Comparison of ENCODE assay signal across 9 cellular contexts in genomic region chr22:47090591-47091240, GRCh38.
DNase-seq lines count a peak whose midpoint lies in the region; ATAC-seq and TF ChIP-seq lines count a peak whose summit lies in the region.
"Had no signal": no experiment of that assay in that cellular context is flagged by ENCODE, and none has a peak within 500 bp of the region (broad histone marks: within the 10 kb centered on the region; RNA-seq: fewer than 3 reads in every experiment).

No MANE protein-coding gene starts in this region.

- H3K4me3 Mint-ChIP-seq in endodermal cell: peak overlapping the region; percentile 55
- H3K4me3 Mint-ChIP-seq in neural progenitor cell: peak overlapping the region; percentile 82

- DNase-seq in CMK (ENCODE audit: low read depth) (peak; percentile 52), T follicular helper cell (ENCODE audit: low read depth) (peak; percentile 37), endodermal cell (peak; percentile 85), neural progenitor cell (ENCODE audit: low spot score) (peak; percentile 47), left lung (no peak), KG1 (lab: John Stamatoyannopoulos, UW) (no peak), midbrain (lab: John Stamatoyannopoulos, UW) (no peak)
- DNase-seq: left colon had no signal

- no peak overlapping the region for H2AFZ ChIP-seq in neural progenitor cell (replicated peaks)

- H3K27me3 ChIP-seq in endodermal cell (ENCODE audit: control insufficient read depth, insufficient read depth, low read length, poor library complexity, severe bottlenecking) (no peaks in the 10 kb centered on the region), neural progenitor cell (no peaks in the 10 kb centered on the region), left lung (no peaks in the 10 kb centered on the region)

- H3K4me1 Mint-ChIP-seq in endodermal cell: peaks cover 28% of the 10 kb centered on the region
- peaks cover 52% of the 10 kb centered on the region for H3K4me1 Mint-ChIP-seq in neural progenitor cell

- H3K9ac ChIP-seq in endodermal cell (ENCODE audit: extremely low read depth, low read length, poor library complexity, severe bottlenecking) (no peak overlapping the region), neural progenitor cell (no peak overlapping the region)

- H3K27ac Mint-ChIP-seq in endodermal cell (peak overlapping the region; percentile 16), neural progenitor cell (peak overlapping the region; percentile 58)

- peaks cover 5% of the 10 kb centered on the region for H4K20me1 ChIP-seq in neural progenitor cell (ENCODE audit: low read depth)

- H3K27me3 Mint-ChIP-seq in endodermal cell (ENCODE audit: insufficient read depth): no peaks in the 10 kb centered on the region
- H3K27me3 Mint-ChIP-seq in neural progenitor cell (ENCODE audit: insufficient read depth, low read depth): peaks cover 12% of the 10 kb centered on the region

- H3K9me3 ChIP-seq in endodermal cell (ENCODE audit: control insufficient read depth, low read length) (peaks cover 11% of the 10 kb centered on the region), neural progenitor cell (ENCODE audit: low read depth) (no peaks in the 10 kb centered on the region), left lung (peaks cover 0 to 14% of the 10 kb centered on the region in 2 donors)

- H3K4me3 ChIP-seq in endodermal cell (ENCODE audit: low read length): peak overlapping the region; percentile 79
- peak overlapping the region; percentile 41 for H3K4me3 ChIP-seq in neural progenitor cell
- no peak overlapping the region for H3K4me3 ChIP-seq in left lung

- H3K36me3 Mint-ChIP-seq in endodermal cell (ENCODE audit: low read depth) (peaks cover 21% of the 10 kb centered on the region), neural progenitor cell (peaks cover 1% of the 10 kb centered on the region)

- intact Hi-C loops in left lung (cut with DNase I): no loop called here

- no peaks in the 10 kb centered on the region for H3K79me2 ChIP-seq in neural progenitor cell (ENCODE audit: low read depth)

- peak overlapping the region; percentile 74 for H3K4me2 ChIP-seq in neural progenitor cell

- 18 to 20% methylated on average over 1 to 29 of the region's 29 CpGs for WGBS in endodermal cell (ENCODE audit: insufficient coverage in 1 of 2, insufficient read length in 1 of 2), 2 experiments

- H3K4me1 ChIP-seq in endodermal cell (ENCODE audit: control insufficient read depth, insufficient read depth, low read length) (no peaks in the 10 kb centered on the region), neural progenitor cell (peaks cover 7% of the 10 kb centered on the region), left lung (peaks cover 0 to 9% of the 10 kb centered on the region in 2 donors)

- no peak overlapping the region for H3K27ac ChIP-seq in endodermal cell (ENCODE audit: low read depth, low read length)
- no peak overlapping the region for H3K27ac ChIP-seq in neural progenitor cell
- no peak overlapping the region for H3K27ac ChIP-seq in left lung

- H3K9me3 Mint-ChIP-seq in endodermal cell (peaks cover 32% of the 10 kb centered on the region), neural progenitor cell (peaks cover 19% of the 10 kb centered on the region)

- H3K36me3 ChIP-seq in endodermal cell (ENCODE audit: control insufficient read depth, insufficient read depth, low read length) (no peaks in the 10 kb centered on the region), neural progenitor cell (no peaks in the 10 kb centered on the region), left lung (no peaks in the 10 kb centered on the region)

- ATAC-seq in left lung: no peak
- no peak for ATAC-seq in HG03354 (IDR thresholded peaks at IDR 0.05; ENCODE audit: poor library complexity, severe bottlenecking, unreplicated experiment)

- TF ChIP-seq CTCF in endodermal cell (conservative IDR thresholded peaks at IDR 0.05) (no peak), neural progenitor cell (IDR thresholded peaks at IDR 0.05) (no peak), left lung (IDR thresholded peaks at IDR 0.05) (no peak)

- H3F3A ChIP-seq in neural progenitor cell (ENCODE audit: low read depth): no peaks in the 10 kb centered on the region

Comparison
In these comparisons a context has a peak if more than half of its experiments do, and no peak if none do; other contexts are left out.
1. DNase-seq: peak in CMK (single experiment), T follicular helper cell (single experiment), endodermal cell (single experiment) and neural progenitor cell (single experiment); none in left lung (0 of 2), KG1 (single experiment) and midbrain (single experiment).
2. H3K4me3 ChIP-seq: peak in endodermal cell (single experiment) and neural progenitor cell (single experiment); none in left lung (0 of 2).